Comparison of ENCODE assay signal across 9 cellular contexts in the genomic region with DNA sequence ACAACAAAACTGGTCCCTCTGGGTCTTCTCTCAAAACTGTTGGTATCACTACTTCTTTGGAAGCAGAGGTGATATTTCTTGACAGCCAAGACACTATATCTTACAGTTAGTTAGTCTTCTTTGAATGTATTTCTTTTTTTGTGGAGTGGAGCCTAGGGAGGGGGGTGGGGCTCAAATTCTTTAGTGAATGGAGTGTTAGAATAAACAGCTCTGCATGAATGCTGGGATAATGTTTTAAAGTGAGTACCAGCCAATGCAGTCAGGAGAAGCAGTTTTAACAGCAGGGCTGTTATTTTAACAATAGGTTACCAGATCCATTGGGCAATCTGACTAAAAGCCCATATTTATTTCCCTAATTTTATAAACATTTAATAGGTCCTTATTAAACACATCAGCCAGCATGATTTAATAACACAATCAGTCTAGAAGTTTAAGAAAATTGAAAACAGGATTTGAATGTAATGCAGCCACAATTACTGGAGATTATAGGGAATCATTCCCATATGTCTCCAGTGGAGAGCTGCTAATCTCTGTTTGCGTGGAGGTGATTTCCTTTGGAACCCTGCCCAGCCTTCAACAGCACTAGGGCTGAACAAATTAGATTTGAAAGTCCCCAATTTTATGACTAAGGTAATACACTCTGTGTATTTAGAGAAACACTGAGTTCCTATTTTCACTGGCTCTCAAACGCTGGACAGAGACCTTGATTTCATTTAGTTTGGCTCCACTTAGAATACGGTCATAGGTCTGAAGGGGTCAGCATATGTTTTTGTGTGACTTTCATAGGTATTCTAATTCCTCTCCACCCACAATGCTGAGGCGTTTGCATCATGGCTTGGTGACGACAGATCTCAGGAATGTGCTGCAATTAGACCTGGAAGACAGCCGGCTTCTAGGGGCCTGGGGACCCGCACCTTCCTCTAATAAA.
DNase-seq lines count a peak whose midpoint lies in the region; ATAC-seq and TF ChIP-seq lines count a peak whose summit lies in the region.
"Had no signal": no experiment of that assay in that cellular context is flagged by ENCODE, and none has a peak within 500 bp of the region (broad histone marks: within the 10 kb centered on the region; RNA-seq: fewer than 3 reads in every experiment).

No MANE protein-coding gene starts in this region.

- peak overlapping the region; percentile 36 for H3K27ac Mint-ChIP-seq in type B pancreatic cell

- CTCF ChIA-PET in SK-N-SH (lab: Yijun Ruan, JAX): interaction anchor here (0.9 kb wide), 2 partner anchors 416 to 516 kb away, joined by 3 read pairs; no protein-coding TSS in a partner anchor

- H3K36me3 ChIP-seq in SK-N-SH (replicated peaks in 1 of 2; ENCODE audit: control insufficient read depth in 1 of 2, insufficient read depth in 2 of 2, low read length in 1 of 2): no peaks in the 10 kb centered on the region

- no peaks in the 10 kb centered on the region for H4K20me1 ChIP-seq in SK-N-SH (ENCODE audit: insufficient read depth)

- H3K4me3 Mint-ChIP-seq in type B pancreatic cell: peak overlapping the region; percentile 10

- TF ChIP-seq RAD21 in SK-N-SH (IDR thresholded peaks at IDR 0.05; ENCODE audit: low read length): no peak

- no peak overlapping the region for H3K4me3 ChIP-seq in SK-N-SH (ENCODE audit: low read depth in 2 of 2, low read length in 1 of 2)
- H3K4me3 ChIP-seq in right cardiac atrium (ENCODE audit: low read length): no peak overlapping the region

- H3K27ac ChIP-seq in SK-N-SH (ENCODE audit: low read depth in 2 of 2, low read length in 1 of 2): no peak overlapping the region
- no peak overlapping the region for H3K27ac ChIP-seq in right cardiac atrium (ENCODE audit: low read length)

- H3F3A ChIP-seq in SK-N-SH (replicated peaks; ENCODE audit: insufficient read depth): no peaks in the 10 kb centered on the region

- WGBS in SK-N-SH (ENCODE audit: low lambda C conversion rate): 15% methylated on average over 7 of the region's 7 CpGs
- 18% methylated on average over 7 of the region's 7 CpGs for WGBS in right cardiac atrium

- no peaks in the 10 kb centered on the region for H3K79me2 ChIP-seq in SK-N-SH (ENCODE audit: insufficient read depth)

- H3K27me3 ChIP-seq in SK-N-SH (ENCODE audit: insufficient read depth) (no peaks in the 10 kb centered on the region), right cardiac atrium (ENCODE audit: control insufficient read depth, insufficient read depth) (no peaks in the 10 kb centered on the region)

- peaks cover 0 to 3% of the 10 kb centered on the region in 2 experiments; a peak in 2 of 4 replicates for H3K4me1 ChIP-seq in SK-N-SH (ENCODE audit: control insufficient read depth in 1 of 2, insufficient read depth in 2 of 2, low read depth in 1 of 2, low read length in 1 of 2)
- H3K4me1 ChIP-seq in right cardiac atrium (ENCODE audit: control insufficient read depth, insufficient read depth, low read length): no peaks in the 10 kb centered on the region

- H3K36me3 Mint-ChIP-seq in type B pancreatic cell: no peaks in the 10 kb centered on the region

- peaks cover 22% of the 10 kb centered on the region for H3K4me1 Mint-ChIP-seq in type B pancreatic cell (ENCODE audit: unreplicated experiment)

- DNase-seq in NCI-H748 (lab: John Stamatoyannopoulos, UW; ENCODE audit: unreplicated experiment) (peak; percentile 59), NCI-H748 treated with DMSO at 0.1 percent for 48 hours (lab: John Stamatoyannopoulos, UW) (no peak), SK-N-SH (peak; percentile 64), right cardiac atrium (peak in 1 of 3 donors; percentile 50), type B pancreatic cell (ENCODE audit: extremely low spot score, unreplicated experiment) (no peak), ureter (ENCODE audit: low spot score) (no peak)
- DNase-seq: Karpas-422 had no signal

- no peaks in the 10 kb centered on the region for H3K27me3 Mint-ChIP-seq in type B pancreatic cell

- no peaks in the 10 kb centered on the region for H3K9me3 ChIP-seq in SK-N-SH
- H3K9me3 ChIP-seq in right cardiac atrium (ENCODE audit: control insufficient read depth, low read length): no peaks in the 10 kb centered on the region

- H3K9ac ChIP-seq in SK-N-SH: no peak overlapping the region

- H3K4me2 ChIP-seq in SK-N-SH: no peak overlapping the region

- TF ChIP-seq EP300 in SK-N-SH (IDR thresholded peaks at IDR 0.05; ENCODE audit: borderline replicate concordance in 1 of 2, low read depth in 1 of 2, low read length in 1 of 2): peak in 1 of 2 experiments; percentile 76; a peak in 2 of 4 replicates

- TF ChIP-seq CTCF in SK-N-SH (IDR thresholded peaks at IDR 0.05) (no peak), type B pancreatic cell (conservative IDR thresholded peaks at IDR 0.05) (no peak)

- intact Hi-C loops in right cardiac atrium (cut with DNase I): no loop called here

- H3K9me2 ChIP-seq in SK-N-SH: no peaks in the 10 kb centered on the region

- ATAC-seq in right cardiac atrium (peak; percentile 73 to 88), GM18498 (IDR thresholded peaks at IDR 0.05; ENCODE audit: unreplicated experiment) (no peak), GM18517 (IDR thresholded peaks at IDR 0.05; ENCODE audit: unreplicated experiment) (no peak)

- POLR2A ChIA-PET in SK-N-SH (lab: Yijun Ruan, JAX): no interaction called here

- no peaks in the 10 kb centered on the region for H3K9me3 Mint-ChIP-seq in type B pancreatic cell

- no peak overlapping the region for H2AFZ ChIP-seq in SK-N-SH (ENCODE audit: low read depth)

TF ChIP-seq in SK-N-SH, 30 proteins besides CTCF, POLR2A, EP300 and RAD21:
- TF ChIP-seq, protein P1, sequence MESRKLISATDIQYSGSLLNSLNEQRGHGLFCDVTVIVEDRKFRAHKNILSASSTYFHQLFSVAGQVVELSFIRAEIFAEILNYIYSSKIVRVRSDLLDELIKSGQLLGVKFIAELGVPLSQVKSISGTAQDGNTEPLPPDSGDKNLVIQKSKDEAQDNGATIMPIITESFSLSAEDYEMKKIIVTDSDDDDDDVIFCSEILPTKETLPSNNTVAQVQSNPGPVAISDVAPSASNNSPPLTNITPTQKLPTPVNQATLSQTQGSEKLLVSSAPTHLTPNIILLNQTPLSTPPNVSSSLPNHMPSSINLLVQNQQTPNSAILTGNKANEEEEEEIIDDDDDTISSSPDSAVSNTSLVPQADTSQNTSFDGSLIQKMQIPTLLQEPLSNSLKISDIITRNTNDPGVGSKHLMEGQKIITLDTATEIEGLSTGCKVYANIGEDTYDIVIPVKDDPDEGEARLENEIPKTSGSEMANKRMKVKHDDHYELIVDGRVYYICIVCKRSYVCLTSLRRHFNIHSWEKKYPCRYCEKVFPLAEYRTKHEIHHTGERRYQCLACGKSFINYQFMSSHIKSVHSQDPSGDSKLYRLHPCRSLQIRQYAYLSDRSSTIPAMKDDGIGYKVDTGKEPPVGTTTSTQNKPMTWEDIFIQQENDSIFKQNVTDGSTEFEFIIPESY (IDR thresholded peaks at IDR 0.05; ENCODE audit: borderline replicate concordance, low read depth): no peak
- TF ChIP-seq TCF12 (IDR thresholded peaks at IDR 0.05) (peak; percentile 39; the same call in 1 of the 2 replicates), TAF1 (IDR thresholded peaks at IDR 0.05; ENCODE audit: borderline replicate concordance, low read depth, low read length) (no peak), RXRA (IDR thresholded peaks at IDR 0.05; ENCODE audit: borderline replicate concordance, low read depth) (no peak), GATA2 (CRISPR knock-in tag; IDR thresholded peaks at IDR 0.05) (peak; percentile 73), CHD2 (IDR thresholded peaks at IDR 0.05; ENCODE audit: low read length, partially characterized antibody) (peak; percentile 68), FOSL2 (IDR thresholded peaks at IDR 0.05; ENCODE audit: borderline replicate concordance, low read depth) (no peak), JUND (IDR thresholded peaks at IDR 0.05) (no peak), POLR2AphosphoS5 (IDR thresholded peaks at IDR 0.05; ENCODE audit: low read depth, low read length) (peak; percentile 36; the same call in 1 of the 2 replicates), NFIC (IDR thresholded peaks at IDR 0.05; ENCODE audit: borderline replicate concordance) (no peak), EZH2phosphoT487 (IDR thresholded peaks at IDR 0.05; ENCODE audit: borderline replicate concordance, low read depth) (no peak), RCOR1 (IDR thresholded peaks at IDR 0.05; ENCODE audit: low read length) (peak; percentile 94), MEF2A (IDR thresholded peaks at IDR 0.05; ENCODE audit: borderline replicate concordance, low read depth) (no peak), RFX5 (IDR thresholded peaks at IDR 0.05; ENCODE audit: low read length) (no peak), TEAD4 (IDR thresholded peaks at IDR 0.05; ENCODE audit: borderline replicate concordance, insufficient read depth) (0 out of 2 replicates have a peak, but pooled peaks have one; percentile 17), FOXJ3 (CRISPR knock-in tag; IDR thresholded peaks at IDR 0.05) (peak; percentile 74)
- TF ChIP-seq, protein P2, sequence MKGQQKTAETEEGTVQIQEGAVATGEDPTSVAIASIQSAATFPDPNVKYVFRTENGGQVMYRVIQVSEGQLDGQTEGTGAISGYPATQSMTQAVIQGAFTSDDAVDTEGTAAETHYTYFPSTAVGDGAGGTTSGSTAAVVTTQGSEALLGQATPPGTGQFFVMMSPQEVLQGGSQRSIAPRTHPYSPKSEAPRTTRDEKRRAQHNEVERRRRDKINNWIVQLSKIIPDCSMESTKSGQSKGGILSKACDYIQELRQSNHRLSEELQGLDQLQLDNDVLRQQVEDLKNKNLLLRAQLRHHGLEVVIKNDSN (IDR thresholded peaks at IDR 0.05; ENCODE audit: borderline replicate concordance, low read depth): no peak
TF ChIP-seq in SK-N-SH: peak in this region for 7.

Comparison
In these comparisons a context has a peak if more than half of its experiments do, and no peak if none do; other contexts are left out.
1. DNase-seq: peak in NCI-H748 (single experiment) and SK-N-SH (single experiment); none in NCI-H748 treated with DMSO at 0.1 percent for 48 hours (single experiment), type B pancreatic cell (single experiment) and ureter (single experiment).
2. ATAC-seq: peak in right cardiac atrium (2 of 2); none in GM18498 (single experiment) and GM18517 (single experiment).